Comparison of ENCODE assay signal across 20 cellular contexts in genomic region chr6:12165722-12166121, GRCh38.
A peak's percentile ranks its signal among the peaks of the same experiment; 100 is the strongest.
DNase-seq lines count a peak whose midpoint lies in the region; ATAC-seq, FAIRE-seq and TF ChIP-seq lines count a peak whose summit lies in the region.
"Had no signal": no experiment of that assay in that cellular context is flagged by ENCODE, and none has a peak within 500 bp of the region (broad histone marks: within the 10 kb centered on the region; RNA-seq: fewer than 3 reads in every experiment).

No MANE protein-coding gene starts in this region.

- ATAC-seq in Right ventricle myocardium inferior = no peak
- ATAC-seq: A549; CD8-positive, alpha-beta T cell had no signal

- TF ChIP-seq CTCF in H1 (IDR thresholded peaks at IDR 0.05; ENCODE audit: control extremely low read depth in 1 of 3, insufficient read depth in 1 of 3, low read depth in 1 of 3, low read length in 3 of 3) = no peak

- H2BK120ac ChIP-seq in H1 (replicated peaks; ENCODE audit: low read depth, low read length) = no peak overlapping the region

- DNase-seq in Right ventricle myocardium inferior (ENCODE audit: missing footprints) = peak; percentile 28
- DNase-seq in cardiac septum (ENCODE audit: low spot score) = no peak
- no peak for DNase-seq in H1 (ENCODE audit: low read depth in 1 of 2, low spot score in 2 of 2)
- DNase-seq in activated gamma-delta T cell treated with Interleukin-2 at 50 U/mL for 16 hours = no peak
- DNase-seq in cerebellar cortex (ENCODE audit: low spot score) = no peak
- DNase-seq: AML-193; Caco-2; Calu3; CD4-positive, alpha-beta T cell; CD8-positive, alpha-beta T cell; DMS79 treated with DMSO at 0.1 percent for 48 hours; GF-D8 had no signal

- H2AK5ac ChIP-seq in H1 (ENCODE audit: low read depth, low read length) = no peak overlapping the region

- no peak overlapping the region for H3K56ac ChIP-seq in H1 (replicated peaks; ENCODE audit: insufficient read length, low read depth, low read length)

- H3K79me1 ChIP-seq in H1 (ENCODE audit: low read depth, low read length) = no peaks in the 10 kb centered on the region

- H3K23ac ChIP-seq in H1 (ENCODE audit: insufficient read length) = no peak overlapping the region

- CTCF ChIA-PET in H1 (lab: Charles Lee; ENCODE audit: partially characterized antibody) = no interaction called here

- H4K5ac ChIP-seq in H1 (ENCODE audit: insufficient read length, low read depth, low read length) = no peak overlapping the region

- POLR2A ChIA-PET in H1 (lab: Charles Lee; ENCODE audit: partially characterized antibody) = no interaction called here

- H3K4me2 ChIP-seq in H1 (ENCODE audit: insufficient read depth in 1 of 2, low read depth in 2 of 2, low read length in 2 of 2) = no peak overlapping the region
- H3K4me2 ChIP-seq: A549; BLaER1 treated with 17β-estradiol and CSF1 and Interleukin-3, amounts not matched to agents 10 nM and 100 nM had no signal

- no peak for TF ChIP-seq RAD21 in H1 (IDR thresholded peaks at IDR 0.05 in 1 of 2, conservative IDR thresholded peaks at IDR 0.05 in 1 of 2; ENCODE audit: low read depth in 2 of 2, low read length in 2 of 2)

- H4K20me1 ChIP-seq in H1 (replicated peaks in 1 of 2; ENCODE audit: control insufficient read depth in 1 of 2, insufficient read depth in 2 of 2, low read length in 2 of 2) = no peaks in the 10 kb centered on the region
- H4K20me1 ChIP-seq: BLaER1 treated with 17β-estradiol and CSF1 and Interleukin-3, amounts not matched to agents 10 nM and 100 nM had no signal

- H3K27ac ChIP-seq in H1 (ENCODE audit: low read depth, low read length) = no peak overlapping the region
- H3K27ac ChIP-seq: 22Rv1, A549, C4-2B had no signal

- no peak overlapping the region for H2BK15ac ChIP-seq in H1 (ENCODE audit: low read length)

- no peak overlapping the region for H3K14ac ChIP-seq in H1 (ENCODE audit: insufficient read length)

- peaks cover 0 to 7% (median 1%) of the 10 kb centered on the region in 4 experiments; a peak in 1 of 7 replicates for H3K4me1 ChIP-seq in H1 (replicated peaks in 1 of 4; ENCODE audit: control insufficient read depth in 3 of 4, insufficient read depth in 4 of 4, low read length in 3 of 4)
- H3K4me1 ChIP-seq: A549, Caco-2 had no signal

- no peaks in the 10 kb centered on the region for H3K9me3 ChIP-seq in H1 (ENCODE audit: insufficient read depth in 2 of 2, low read depth in 1 of 2, low read length in 1 of 2)
- H3K9me3 ChIP-seq: A549; BLaER1 treated with 17β-estradiol and CSF1 and Interleukin-3, amounts not matched to agents 10 nM and 100 nM; Caco-2 had no signal

- H3K9ac ChIP-seq in H1 (replicated peaks in 1 of 4; ENCODE audit: extremely low read depth in 1 of 4, low read depth in 3 of 4, low read length in 3 of 4) = no peak overlapping the region
- H3K9ac ChIP-seq: BLaER1 treated with 17β-estradiol and CSF1 and Interleukin-3, amounts not matched to agents 10 nM and 100 nM had no signal

- no peaks in the 10 kb centered on the region for H3K23me2 ChIP-seq in H1 (ENCODE audit: low read depth, low read length)

- no peak overlapping the region for H3K4ac ChIP-seq in H1 (replicated peaks; ENCODE audit: insufficient read length, low read depth, low read length)

- H2AFZ ChIP-seq in H1 (ENCODE audit: low read length) = no peak overlapping the region

- no peaks in the 10 kb centered on the region for H3K79me2 ChIP-seq in H1 (ENCODE audit: control insufficient read depth in 1 of 2, insufficient read depth in 2 of 2, low read length in 2 of 2)

- intact Hi-C loops in Right ventricle myocardium inferior (cut with DNase I) = no loop called here
- intact Hi-C loops in cardiac septum (cut with DNase I) = no loop called here

- H2BK12ac ChIP-seq in H1 (ENCODE audit: low read depth, low read length) = no peak overlapping the region

- no peak overlapping the region for H2BK5ac ChIP-seq in H1 (ENCODE audit: low read depth, low read length)

- peaks cover 7 to 19% (median 17%) of the 10 kb centered on the region in 4 experiments for H3K36me3 ChIP-seq in H1 (ENCODE audit: control insufficient read depth in 2 of 4, insufficient read depth in 4 of 4, low read length in 3 of 4)

- no peak overlapping the region for H3K4me3 ChIP-seq in H1 (ENCODE audit: extremely low read depth in 1 of 4, insufficient read depth in 2 of 4, low read depth in 3 of 4, low read length in 4 of 4)
- H3K4me3 ChIP-seq: A549; BLaER1 treated with 17β-estradiol and CSF1 and Interleukin-3, amounts not matched to agents 10 nM and 100 nM had no signal

- 90% methylated on average over 5 of the region's 5 CpGs; no CpG with 5 or more reads in 1 of the 2 experiments for WGBS in H1 (ENCODE audit: extremely low coverage in 1 of 2, insufficient coverage in 1 of 2, insufficient read length in 1 of 2, insufficient replicate concordance in 2 of 2, low coverage in 1 of 2, low lambda C conversion rate in 2 of 2, missing lambda C conversion rate in 1 of 2), 2 experiments

- no peak for FAIRE-seq in H1 (lab: Jason Lieb, UNC)
- FAIRE-seq: A549, D721Med, G401.6, GM12891, GM19239 had no signal

- H3K27me3 ChIP-seq in H1 (replicated peaks in 1 of 4; ENCODE audit: control insufficient read depth in 3 of 4, extremely low read depth in 1 of 4, insufficient read depth in 3 of 4, low read length in 3 of 4) = no peaks in the 10 kb centered on the region
- H3K27me3 ChIP-seq: BLaER1 treated with 17β-estradiol and CSF1 and Interleukin-3, amounts not matched to agents 10 nM and 100 nM had no signal

- TF ChIP-seq POLR2A in H1 (IDR thresholded peaks at IDR 0.05; ENCODE audit: control extremely low read depth in 1 of 2, low read depth in 2 of 2, low read length in 2 of 2) = no peak

- no peak overlapping the region for H3K18ac ChIP-seq in H1 (ENCODE audit: extremely low read depth, low read length)

- no peak for TF ChIP-seq EP300 in H1 (IDR thresholded peaks at IDR 0.05; ENCODE audit: borderline replicate concordance in 1 of 2, low read depth in 2 of 2, low read length in 2 of 2)

- H4K91ac ChIP-seq in H1 (replicated peaks; ENCODE audit: insufficient read length, low read length) = no peak overlapping the region

- H4K8ac ChIP-seq in H1 (ENCODE audit: extremely low read depth, insufficient read depth, low read length) = no peak overlapping the region

- no peak overlapping the region for H2BK20ac ChIP-seq in H1 (ENCODE audit: low read length)

TF ChIP-seq in H1, 55 proteins besides CTCF, POLR2A, EP300 and RAD21:
- no peak for TF ChIP-seq CBX5 (IDR thresholded peaks at IDR 0.05; ENCODE audit: low read depth, low read length)
- 0 out of 2 replicates have a peak, but pooled peaks have one; percentile 32 for TF ChIP-seq POLR2AphosphoS5 (IDR thresholded peaks at IDR 0.05; ENCODE audit: low read depth, low read length)
